In the genomic region with DNA sequence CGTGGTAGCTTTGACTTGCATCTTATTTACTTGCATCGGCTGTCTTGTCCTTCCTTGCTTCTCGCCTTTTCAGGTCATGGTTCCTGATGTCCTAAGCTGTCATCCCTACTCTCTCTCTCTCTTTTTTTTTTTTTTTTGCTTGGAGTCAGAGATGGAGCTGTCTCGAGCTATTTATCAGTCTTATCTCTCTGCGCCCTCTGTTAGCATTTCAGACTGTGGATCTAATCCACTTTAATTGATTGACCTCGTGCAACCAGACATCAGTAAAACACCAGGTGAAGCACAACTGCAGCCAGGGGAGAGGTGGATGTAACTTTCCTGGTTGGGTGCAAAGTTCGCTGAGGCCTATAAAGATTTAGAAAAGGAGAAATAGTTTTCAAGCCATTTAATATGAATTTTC, we compare ENCODE assay signal across 13 cellular contexts.
DNase-seq lines count a peak whose midpoint lies in the region; ATAC-seq lines count a peak whose summit lies in the region.
"Had no signal": no experiment of that assay in that cellular context is flagged by ENCODE, and none has a peak within 500 bp of the region (broad histone marks: within the 10 kb centered on the region; RNA-seq: fewer than 3 reads in every experiment).

No MANE protein-coding gene starts in this region.

- no peak for ATAC-seq in HG02623 (IDR thresholded peaks at IDR 0.05; ENCODE audit: unreplicated experiment)

- DNase-seq in Ammon's horn (ENCODE audit: low spot score) (peak; percentile 1), SK-N-DZ (ENCODE audit: low spot score) (peak; percentile 68), mucosa of gallbladder (ENCODE audit: low spot score) (peak; percentile 15), COR-L47 (lab: John Stamatoyannopoulos, UW) (no peak)
- DNase-seq in activated effector memory CD4-positive, alpha-beta T cell treated with Interleukin-2 at 50 U/mL for 16 hours: no peak
- DNase-seq: BE2C; Calu3; CD4-positive, alpha-beta T cell; CD8-positive, alpha-beta memory T cell; DND-41; H7; HCEC 1CT had no signal

Comparison
In these comparisons a context has a peak if more than half of its experiments do, and no peak if none do; other contexts are left out.
1. DNase-seq: peak in Ammon's horn (single experiment), SK-N-DZ (single experiment) and mucosa of gallbladder (single experiment); none in COR-L47 (single experiment) and activated effector memory CD4-positive, alpha-beta T cell treated with Interleukin-2 at 50 U/mL for 16 hours (single experiment).